Comparison of ENCODE assay signal across 1 cellular context in the genomic region with DNA sequence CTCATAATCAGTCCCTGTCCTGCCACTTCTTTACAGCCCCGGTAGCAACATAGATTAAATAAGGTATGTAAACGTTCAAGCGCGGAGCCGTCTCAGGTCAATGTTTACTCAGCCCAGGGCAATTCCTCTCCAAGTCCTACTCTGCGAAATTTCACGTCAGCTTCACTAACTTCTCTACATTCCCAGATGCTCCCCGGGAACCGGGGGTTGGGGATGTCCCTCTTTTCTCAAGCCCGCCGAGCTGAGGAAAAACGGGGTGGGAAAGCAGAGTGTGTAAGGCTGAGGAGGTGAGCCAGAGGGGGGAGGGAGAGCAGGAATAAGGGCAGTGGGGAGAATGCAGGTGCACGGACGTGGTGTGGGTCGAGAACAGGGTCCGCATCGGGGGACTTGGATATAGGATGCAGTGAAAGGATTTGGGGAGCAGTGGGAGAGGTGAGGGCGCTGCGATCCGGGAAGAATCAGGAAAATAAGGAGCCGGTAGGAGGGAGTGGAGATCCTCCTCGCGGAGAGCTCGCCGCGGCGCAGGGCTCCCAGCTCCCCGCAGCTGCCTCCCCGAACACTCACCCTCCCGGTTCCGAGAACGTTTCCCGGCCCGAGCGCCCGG.
TF ChIP-seq lines count a peak whose summit lies in the region.

No MANE protein-coding gene starts in this region.

TF ChIP-seq in HepG2, 621 proteins besides CTCF, POLR2A, EP300 and RAD21 (continued from another document and continues in another):
- TF ChIP-seq U2AF2 (IDR thresholded peaks at IDR 0.05; ENCODE audit: low read depth, low read length) (no peak), CREB1 (IDR thresholded peaks at IDR 0.05) (no peak), CREB1 (CRISPR knock-in tag; IDR thresholded peaks at IDR 0.05) (peak; percentile 86), ZC3H4 (CRISPR knock-in tag; IDR thresholded peaks at IDR 0.05; ENCODE audit: borderline replicate concordance) (0 out of 2 replicates have a peak, but pooled peaks have one; percentile 4), CC2D1A (CRISPR knock-in tag; IDR thresholded peaks at IDR 0.05) (no peak), ZNF101 (CRISPR knock-in tag; IDR thresholded peaks at IDR 0.05; ENCODE audit: borderline replicate concordance, low read depth) (no peak), ZNF788 (CRISPR knock-in tag; IDR thresholded peaks at IDR 0.05; ENCODE audit: borderline replicate concordance) (no peak; the same call in 1 of the 2 replicates), NR1H2 (CRISPR knock-in tag; IDR thresholded peaks at IDR 0.05; ENCODE audit: borderline replicate concordance, low read depth) (no peak), RELA (CRISPR knock-in tag; IDR thresholded peaks at IDR 0.05) (no peak), ZNF24 (IDR thresholded peaks at IDR 0.05) (no peak), ATF7-NPFF (CRISPR knock-in tag; IDR thresholded peaks at IDR 0.05; ENCODE audit: low read depth) (peak; percentile 16; the same call in 1 of the 2 replicates), NFATC3 (CRISPR knock-in tag; IDR thresholded peaks at IDR 0.05) (no peak; the same call in 1 of the 2 replicates), HOXA5 (CRISPR knock-in tag; IDR thresholded peaks at IDR 0.05) (peak; percentile 79), SIX4 (CRISPR knock-in tag; IDR thresholded peaks at IDR 0.05) (no peak), ZNF605 (CRISPR knock-in tag; IDR thresholded peaks at IDR 0.05) (peak; percentile 67; the same call in 1 of the 2 replicates), NR2C2 (CRISPR knock-in tag; IDR thresholded peaks at IDR 0.05; ENCODE audit: borderline replicate concordance) (no peak), EEA1 (CRISPR knock-in tag; IDR thresholded peaks at IDR 0.05; ENCODE audit: borderline replicate concordance) (peak; percentile 58; the same call in 1 of the 2 replicates), PTBP1 (IDR thresholded peaks at IDR 0.05; ENCODE audit: low read depth, low read length, poor library complexity, severe bottlenecking) (no peak), ZNF773 (CRISPR knock-in tag; IDR thresholded peaks at IDR 0.05; ENCODE audit: borderline replicate concordance) (no peak), ZNF225 (CRISPR knock-in tag; IDR thresholded peaks at IDR 0.05) (no peak; the same call in 1 of the 2 replicates), NR2F6 (IDR thresholded peaks at IDR 0.05) (no peak), NR2F6 (CRISPR knock-in tag; IDR thresholded peaks at IDR 0.05) (peak; percentile 34; the same call in 1 of the 2 replicates), ZFP37 (CRISPR knock-in tag; IDR thresholded peaks at IDR 0.05; ENCODE audit: borderline replicate concordance) (peak; percentile 13; the same call in 1 of the 2 replicates), ZNF20 (CRISPR knock-in tag; IDR thresholded peaks at IDR 0.05) (no peak), ZNF598 (CRISPR knock-in tag; IDR thresholded peaks at IDR 0.05; ENCODE audit: borderline replicate concordance) (peak; percentile 63; the same call in 1 of the 2 replicates), AKAP8 (CRISPR knock-in tag; IDR thresholded peaks at IDR 0.05) (no peak), ZNF607 (CRISPR knock-in tag; IDR thresholded peaks at IDR 0.05; ENCODE audit: borderline replicate concordance) (no peak), TCF7L2 (IDR thresholded peaks at IDR 0.05; ENCODE audit: low read depth, low read length) (no peak), ZNF652 (CRISPR knock-in tag; IDR thresholded peaks at IDR 0.05; ENCODE audit: borderline replicate concordance, low read depth) (no peak), TGIF2 (CRISPR knock-in tag; IDR thresholded peaks at IDR 0.05) (no peak; the same call in 1 of the 2 replicates), MXD4 (CRISPR knock-in tag; IDR thresholded peaks at IDR 0.05) (0 out of 2 replicates have a peak, but pooled peaks have one; percentile 26), ARHGAP35 (CRISPR knock-in tag; IDR thresholded peaks at IDR 0.05; ENCODE audit: borderline replicate concordance) (no peak; the same call in 1 of the 2 replicates), ZNF329 (CRISPR knock-in tag; IDR thresholded peaks at IDR 0.05; ENCODE audit: low read depth) (no peak)
- TF ChIP-seq, protein P1, sequence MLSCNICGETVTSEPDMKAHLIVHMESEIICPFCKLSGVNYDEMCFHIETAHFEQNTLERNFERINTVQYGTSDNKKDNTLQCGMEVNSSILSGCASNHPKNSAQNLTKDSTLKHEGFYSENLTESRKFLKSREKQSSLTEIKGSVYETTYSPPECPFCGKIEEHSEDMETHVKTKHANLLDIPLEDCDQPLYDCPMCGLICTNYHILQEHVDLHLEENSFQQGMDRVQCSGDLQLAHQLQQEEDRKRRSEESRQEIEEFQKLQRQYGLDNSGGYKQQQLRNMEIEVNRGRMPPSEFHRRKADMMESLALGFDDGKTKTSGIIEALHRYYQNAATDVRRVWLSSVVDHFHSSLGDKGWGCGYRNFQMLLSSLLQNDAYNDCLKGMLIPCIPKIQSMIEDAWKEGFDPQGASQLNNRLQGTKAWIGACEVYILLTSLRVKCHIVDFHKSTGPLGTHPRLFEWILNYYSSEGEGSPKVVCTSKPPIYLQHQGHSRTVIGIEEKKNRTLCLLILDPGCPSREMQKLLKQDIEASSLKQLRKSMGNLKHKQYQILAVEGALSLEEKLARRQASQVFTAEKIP (CRISPR knock-in tag; IDR thresholded peaks at IDR 0.05; ENCODE audit: borderline replicate concordance), result no peak
- TF ChIP-seq, protein P2, sequence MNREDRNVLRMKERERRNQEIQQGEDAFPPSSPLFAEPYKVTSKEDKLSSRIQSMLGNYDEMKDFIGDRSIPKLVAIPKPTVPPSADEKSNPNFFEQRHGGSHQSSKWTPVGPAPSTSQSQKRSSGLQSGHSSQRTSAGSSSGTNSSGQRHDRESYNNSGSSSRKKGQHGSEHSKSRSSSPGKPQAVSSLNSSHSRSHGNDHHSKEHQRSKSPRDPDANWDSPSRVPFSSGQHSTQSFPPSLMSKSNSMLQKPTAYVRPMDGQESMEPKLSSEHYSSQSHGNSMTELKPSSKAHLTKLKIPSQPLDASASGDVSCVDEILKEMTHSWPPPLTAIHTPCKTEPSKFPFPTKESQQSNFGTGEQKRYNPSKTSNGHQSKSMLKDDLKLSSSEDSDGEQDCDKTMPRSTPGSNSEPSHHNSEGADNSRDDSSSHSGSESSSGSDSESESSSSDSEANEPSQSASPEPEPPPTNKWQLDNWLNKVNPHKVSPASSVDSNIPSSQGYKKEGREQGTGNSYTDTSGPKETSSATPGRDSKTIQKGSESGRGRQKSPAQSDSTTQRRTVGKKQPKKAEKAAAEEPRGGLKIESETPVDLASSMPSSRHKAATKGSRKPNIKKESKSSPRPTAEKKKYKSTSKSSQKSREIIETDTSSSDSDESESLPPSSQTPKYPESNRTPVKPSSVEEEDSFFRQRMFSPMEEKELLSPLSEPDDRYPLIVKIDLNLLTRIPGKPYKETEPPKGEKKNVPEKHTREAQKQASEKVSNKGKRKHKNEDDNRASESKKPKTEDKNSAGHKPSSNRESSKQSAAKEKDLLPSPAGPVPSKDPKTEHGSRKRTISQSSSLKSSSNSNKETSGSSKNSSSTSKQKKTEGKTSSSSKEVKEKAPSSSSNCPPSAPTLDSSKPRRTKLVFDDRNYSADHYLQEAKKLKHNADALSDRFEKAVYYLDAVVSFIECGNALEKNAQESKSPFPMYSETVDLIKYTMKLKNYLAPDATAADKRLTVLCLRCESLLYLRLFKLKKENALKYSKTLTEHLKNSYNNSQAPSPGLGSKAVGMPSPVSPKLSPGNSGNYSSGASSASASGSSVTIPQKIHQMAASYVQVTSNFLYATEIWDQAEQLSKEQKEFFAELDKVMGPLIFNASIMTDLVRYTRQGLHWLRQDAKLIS (CRISPR knock-in tag; IDR thresholded peaks at IDR 0.05), result no peak; the same call in 1 of the 2 replicates
- TF ChIP-seq, protein P3, sequence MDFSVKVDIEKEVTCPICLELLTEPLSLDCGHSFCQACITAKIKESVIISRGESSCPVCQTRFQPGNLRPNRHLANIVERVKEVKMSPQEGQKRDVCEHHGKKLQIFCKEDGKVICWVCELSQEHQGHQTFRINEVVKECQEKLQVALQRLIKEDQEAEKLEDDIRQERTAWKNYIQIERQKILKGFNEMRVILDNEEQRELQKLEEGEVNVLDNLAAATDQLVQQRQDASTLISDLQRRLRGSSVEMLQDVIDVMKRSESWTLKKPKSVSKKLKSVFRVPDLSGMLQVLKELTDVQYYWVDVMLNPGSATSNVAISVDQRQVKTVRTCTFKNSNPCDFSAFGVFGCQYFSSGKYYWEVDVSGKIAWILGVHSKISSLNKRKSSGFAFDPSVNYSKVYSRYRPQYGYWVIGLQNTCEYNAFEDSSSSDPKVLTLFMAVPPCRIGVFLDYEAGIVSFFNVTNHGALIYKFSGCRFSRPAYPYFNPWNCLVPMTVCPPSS (IDR thresholded peaks at IDR 0.05), result no peak
- TF ChIP-seq, protein P4, sequence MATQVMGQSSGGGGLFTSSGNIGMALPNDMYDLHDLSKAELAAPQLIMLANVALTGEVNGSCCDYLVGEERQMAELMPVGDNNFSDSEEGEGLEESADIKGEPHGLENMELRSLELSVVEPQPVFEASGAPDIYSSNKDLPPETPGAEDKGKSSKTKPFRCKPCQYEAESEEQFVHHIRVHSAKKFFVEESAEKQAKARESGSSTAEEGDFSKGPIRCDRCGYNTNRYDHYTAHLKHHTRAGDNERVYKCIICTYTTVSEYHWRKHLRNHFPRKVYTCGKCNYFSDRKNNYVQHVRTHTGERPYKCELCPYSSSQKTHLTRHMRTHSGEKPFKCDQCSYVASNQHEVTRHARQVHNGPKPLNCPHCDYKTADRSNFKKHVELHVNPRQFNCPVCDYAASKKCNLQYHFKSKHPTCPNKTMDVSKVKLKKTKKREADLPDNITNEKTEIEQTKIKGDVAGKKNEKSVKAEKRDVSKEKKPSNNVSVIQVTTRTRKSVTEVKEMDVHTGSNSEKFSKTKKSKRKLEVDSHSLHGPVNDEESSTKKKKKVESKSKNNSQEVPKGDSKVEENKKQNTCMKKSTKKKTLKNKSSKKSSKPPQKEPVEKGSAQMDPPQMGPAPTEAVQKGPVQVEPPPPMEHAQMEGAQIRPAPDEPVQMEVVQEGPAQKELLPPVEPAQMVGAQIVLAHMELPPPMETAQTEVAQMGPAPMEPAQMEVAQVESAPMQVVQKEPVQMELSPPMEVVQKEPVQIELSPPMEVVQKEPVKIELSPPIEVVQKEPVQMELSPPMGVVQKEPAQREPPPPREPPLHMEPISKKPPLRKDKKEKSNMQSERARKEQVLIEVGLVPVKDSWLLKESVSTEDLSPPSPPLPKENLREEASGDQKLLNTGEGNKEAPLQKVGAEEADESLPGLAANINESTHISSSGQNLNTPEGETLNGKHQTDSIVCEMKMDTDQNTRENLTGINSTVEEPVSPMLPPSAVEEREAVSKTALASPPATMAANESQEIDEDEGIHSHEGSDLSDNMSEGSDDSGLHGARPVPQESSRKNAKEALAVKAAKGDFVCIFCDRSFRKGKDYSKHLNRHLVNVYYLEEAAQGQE (IDR thresholded peaks at IDR 0.05; ENCODE audit: borderline replicate concordance in 1 of 2, low read depth in 1 of 2, low read length in 2 of 2), result no peak
- TF ChIP-seq, protein P5, sequence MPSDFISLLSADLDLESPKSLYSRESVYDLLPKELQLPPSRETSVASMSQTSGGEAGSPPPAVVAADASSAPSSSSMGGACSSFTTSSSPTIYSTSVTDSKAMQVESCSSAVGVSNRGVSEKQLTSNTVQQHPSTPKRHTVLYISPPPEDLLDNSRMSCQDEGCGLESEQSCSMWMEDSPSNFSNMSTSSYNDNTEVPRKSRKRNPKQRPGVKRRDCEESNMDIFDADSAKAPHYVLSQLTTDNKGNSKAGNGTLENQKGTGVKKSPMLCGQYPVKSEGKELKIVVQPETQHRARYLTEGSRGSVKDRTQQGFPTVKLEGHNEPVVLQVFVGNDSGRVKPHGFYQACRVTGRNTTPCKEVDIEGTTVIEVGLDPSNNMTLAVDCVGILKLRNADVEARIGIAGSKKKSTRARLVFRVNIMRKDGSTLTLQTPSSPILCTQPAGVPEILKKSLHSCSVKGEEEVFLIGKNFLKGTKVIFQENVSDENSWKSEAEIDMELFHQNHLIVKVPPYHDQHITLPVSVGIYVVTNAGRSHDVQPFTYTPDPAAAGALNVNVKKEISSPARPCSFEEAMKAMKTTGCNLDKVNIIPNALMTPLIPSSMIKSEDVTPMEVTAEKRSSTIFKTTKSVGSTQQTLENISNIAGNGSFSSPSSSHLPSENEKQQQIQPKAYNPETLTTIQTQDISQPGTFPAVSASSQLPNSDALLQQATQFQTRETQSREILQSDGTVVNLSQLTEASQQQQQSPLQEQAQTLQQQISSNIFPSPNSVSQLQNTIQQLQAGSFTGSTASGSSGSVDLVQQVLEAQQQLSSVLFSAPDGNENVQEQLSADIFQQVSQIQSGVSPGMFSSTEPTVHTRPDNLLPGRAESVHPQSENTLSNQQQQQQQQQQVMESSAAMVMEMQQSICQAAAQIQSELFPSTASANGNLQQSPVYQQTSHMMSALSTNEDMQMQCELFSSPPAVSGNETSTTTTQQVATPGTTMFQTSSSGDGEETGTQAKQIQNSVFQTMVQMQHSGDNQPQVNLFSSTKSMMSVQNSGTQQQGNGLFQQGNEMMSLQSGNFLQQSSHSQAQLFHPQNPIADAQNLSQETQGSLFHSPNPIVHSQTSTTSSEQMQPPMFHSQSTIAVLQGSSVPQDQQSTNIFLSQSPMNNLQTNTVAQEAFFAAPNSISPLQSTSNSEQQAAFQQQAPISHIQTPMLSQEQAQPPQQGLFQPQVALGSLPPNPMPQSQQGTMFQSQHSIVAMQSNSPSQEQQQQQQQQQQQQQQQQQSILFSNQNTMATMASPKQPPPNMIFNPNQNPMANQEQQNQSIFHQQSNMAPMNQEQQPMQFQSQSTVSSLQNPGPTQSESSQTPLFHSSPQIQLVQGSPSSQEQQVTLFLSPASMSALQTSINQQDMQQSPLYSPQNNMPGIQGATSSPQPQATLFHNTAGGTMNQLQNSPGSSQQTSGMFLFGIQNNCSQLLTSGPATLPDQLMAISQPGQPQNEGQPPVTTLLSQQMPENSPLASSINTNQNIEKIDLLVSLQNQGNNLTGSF (CRISPR knock-in tag; IDR thresholded peaks at IDR 0.05), result 0 out of 2 replicates have a peak, but pooled peaks have one; percentile 22
- TF ChIP-seq, protein P6, sequence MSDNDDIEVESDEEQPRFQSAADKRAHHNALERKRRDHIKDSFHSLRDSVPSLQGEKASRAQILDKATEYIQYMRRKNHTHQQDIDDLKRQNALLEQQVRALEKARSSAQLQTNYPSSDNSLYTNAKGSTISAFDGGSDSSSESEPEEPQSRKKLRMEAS (IDR thresholded peaks at IDR 0.05), result no peak; the same call in none of the 2 replicates
- TF ChIP-seq, protein P7, sequence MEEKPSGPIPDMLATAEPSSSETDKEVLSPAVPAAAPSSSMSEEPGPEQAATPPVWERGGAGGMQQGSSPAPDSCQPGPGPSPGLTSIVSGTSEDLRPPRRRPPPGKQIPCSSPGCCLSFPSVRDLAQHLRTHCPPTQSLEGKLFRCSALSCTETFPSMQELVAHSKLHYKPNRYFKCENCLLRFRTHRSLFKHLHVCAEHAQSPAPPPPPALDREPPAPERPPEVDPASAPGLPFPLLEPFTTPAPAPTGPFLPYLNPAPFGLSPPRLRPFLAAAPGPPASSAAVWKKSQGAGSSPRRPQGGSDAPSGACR (CRISPR knock-in tag; IDR thresholded peaks at IDR 0.05), result no peak
- TF ChIP-seq, protein P8, sequence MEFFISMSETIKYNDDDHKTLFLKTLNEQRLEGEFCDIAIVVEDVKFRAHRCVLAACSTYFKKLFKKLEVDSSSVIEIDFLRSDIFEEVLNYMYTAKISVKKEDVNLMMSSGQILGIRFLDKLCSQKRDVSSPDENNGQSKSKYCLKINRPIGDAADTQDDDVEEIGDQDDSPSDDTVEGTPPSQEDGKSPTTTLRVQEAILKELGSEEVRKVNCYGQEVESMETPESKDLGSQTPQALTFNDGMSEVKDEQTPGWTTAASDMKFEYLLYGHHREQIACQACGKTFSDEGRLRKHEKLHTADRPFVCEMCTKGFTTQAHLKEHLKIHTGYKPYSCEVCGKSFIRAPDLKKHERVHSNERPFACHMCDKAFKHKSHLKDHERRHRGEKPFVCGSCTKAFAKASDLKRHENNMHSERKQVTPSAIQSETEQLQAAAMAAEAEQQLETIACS (CRISPR knock-in tag; IDR thresholded peaks at IDR 0.05), result no peak
- TF ChIP-seq, protein P9, sequence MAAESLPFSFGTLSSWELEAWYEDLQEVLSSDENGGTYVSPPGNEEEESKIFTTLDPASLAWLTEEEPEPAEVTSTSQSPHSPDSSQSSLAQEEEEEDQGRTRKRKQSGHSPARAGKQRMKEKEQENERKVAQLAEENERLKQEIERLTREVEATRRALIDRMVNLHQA (CRISPR knock-in tag; IDR thresholded peaks at IDR 0.05), result no peak
